Comparison of ENCODE assay signal across 17 cellular contexts in genomic region chr2:100628506-100628905, GRCh38.
"Had no signal": no experiment of that assay in that cellular context is flagged by ENCODE, and none has a peak within 500 bp of the region (broad histone marks: within the 10 kb centered on the region; RNA-seq: fewer than 3 reads in every experiment).

No MANE protein-coding gene starts in this region.

- H3K27ac Mint-ChIP-seq: natural killer cell; stimulated activated effector memory CD8-positive, alpha-beta T cell treated with anti-CD3 and anti-CD28 coated beads, Interleukin-12 subunit alpha, Interleukin-12 subunit beta, amount 100 ng/mL, for 72 hours; stimulated activated naive CD8-positive, alpha-beta T cell treated with anti-CD3 and anti-CD28 coated beads, Interleukin-15, Interleukin-2, amounts not matched to agents 100 ng/mL and 50 ng/mL, for 24 hours had no signal

- DNase-seq: cortex of kidney; dorsolateral prefrontal cortex; effector CD8-positive, alpha-beta T cell; heart left ventricle; hippocampal formation; kidney glomerular epithelial cell; natural killer cell; psoas muscle; retina; right lobe of liver; stimulated activated CD4-positive, alpha-beta T cell treated with anti-CD3 and anti-CD28 coated beads, Interleukin-4, amount 100 ng/mL, for 1 hour; stimulated activated CD8-positive, alpha-beta memory T cell treated with anti-CD3 and anti-CD28 coated beads, Interleukin-4, amount 100 ng/mL, for 48 hours; tibial artery had no signal

- H3K9me3 ChIP-seq: heart left ventricle, psoas muscle, right lobe of liver, tibial artery, upper lobe of left lung, vagina had no signal

- H3K36me3 ChIP-seq: heart left ventricle, right lobe of liver, tibial artery, upper lobe of left lung, vagina had no signal

- H3K4me3 ChIP-seq: dorsolateral prefrontal cortex, heart left ventricle, psoas muscle, right lobe of liver, tibial artery, upper lobe of left lung, vagina had no signal

- H3K27me3 Mint-ChIP-seq: stimulated activated naive CD8-positive, alpha-beta T cell treated with anti-CD3 and anti-CD28 coated beads, Interleukin-15, Interleukin-2, amounts not matched to agents 100 ng/mL and 50 ng/mL, for 24 hours had no signal

- H3K27me3 ChIP-seq: dorsolateral prefrontal cortex, heart left ventricle, right lobe of liver, tibial artery, upper lobe of left lung, vagina had no signal

- H3K4me3 Mint-ChIP-seq: natural killer cell; stimulated activated effector memory CD8-positive, alpha-beta T cell treated with anti-CD3 and anti-CD28 coated beads, Interleukin-12 subunit alpha, Interleukin-12 subunit beta, amount 100 ng/mL, for 72 hours; stimulated activated naive CD8-positive, alpha-beta T cell treated with anti-CD3 and anti-CD28 coated beads, Interleukin-15, Interleukin-2, amounts not matched to agents 100 ng/mL and 50 ng/mL, for 24 hours had no signal

- H3K27ac ChIP-seq: dorsolateral prefrontal cortex, heart left ventricle, psoas muscle, right lobe of liver, tibial artery, upper lobe of left lung, vagina had no signal

- H3K36me3 Mint-ChIP-seq: natural killer cell; stimulated activated effector memory CD8-positive, alpha-beta T cell treated with anti-CD3 and anti-CD28 coated beads, Interleukin-12 subunit alpha, Interleukin-12 subunit beta, amount 100 ng/mL, for 72 hours had no signal

- ATAC-seq: heart left ventricle; natural killer cell; psoas muscle; stimulated activated effector memory CD8-positive, alpha-beta T cell treated with anti-CD3 and anti-CD28 coated beads, Interleukin-12 subunit alpha, Interleukin-12 subunit beta, amount 100 ng/mL, for 72 hours had no signal

- H3K4me1 ChIP-seq: heart left ventricle, psoas muscle, right lobe of liver, tibial artery, upper lobe of left lung, vagina had no signal

- H3K9me3 Mint-ChIP-seq: natural killer cell; stimulated activated effector memory CD8-positive, alpha-beta T cell treated with anti-CD3 and anti-CD28 coated beads, Interleukin-12 subunit alpha, Interleukin-12 subunit beta, amount 100 ng/mL, for 72 hours; stimulated activated naive CD8-positive, alpha-beta T cell treated with anti-CD3 and anti-CD28 coated beads, Interleukin-15, Interleukin-2, amounts not matched to agents 100 ng/mL and 50 ng/mL, for 24 hours had no signal
